Comparison of ENCODE assay signal across 8 cellular contexts in genomic region chr17:55420776-55421178, GRCh38. TPM values are rescaled to one million over a fixed set of nuclear protein-coding genes. Genes with fewer than 3 reads are reported as not detected.
DNase-seq lines count a peak whose midpoint lies in the region; ATAC-seq and TF ChIP-seq lines count a peak whose summit lies in the region.

No MANE protein-coding gene starts in this region.

- peak overlapping the region; percentile 50 for H3K27ac ChIP-seq in RWPE2 (ENCODE audit: poor library complexity, severe bottlenecking)
- no peak overlapping the region for H3K27ac ChIP-seq in ovary
- H3K27ac ChIP-seq in aorta (ENCODE audit: low read depth in 1 of 2, low read length in 2 of 2) = no peak overlapping the region

- no peaks in the 10 kb centered on the region for H3K9me3 Mint-ChIP-seq in activated naive CD4-positive, alpha-beta T cell treated with anti-CD3 and anti-CD28 coated beads, Interleukin-2, amount 10 ng/mL, durations not matched to agents 7 days and 5 days

- H3K4me3 Mint-ChIP-seq in activated naive CD4-positive, alpha-beta T cell treated with anti-CD3 and anti-CD28 coated beads, Interleukin-2, amount 10 ng/mL, durations not matched to agents 7 days and 5 days = peak overlapping the region; percentile 92

- peak overlapping the region; percentile 87 for H3K4me3 ChIP-seq in RWPE2 (ENCODE audit: severe bottlenecking)
- H3K4me3 ChIP-seq in ovary = peak overlapping the region; percentile 90
- peak overlapping the region; percentile 93 to 100 for H3K4me3 ChIP-seq in aorta (ENCODE audit: low read length in 2 of 2)

- H3K27me3 Mint-ChIP-seq in activated naive CD4-positive, alpha-beta T cell treated with anti-CD3 and anti-CD28 coated beads, Interleukin-2, amount 10 ng/mL, durations not matched to agents 7 days and 5 days = peaks cover 38% of the 10 kb centered on the region

- CTCF ChIA-PET in activated naive CD4-positive, alpha-beta T cell treated with anti-CD3 and anti-CD28 coated beads, Interleukin-2, amount 10 ng/mL, durations not matched to agents 7 days and 5 days (lab: Charles Lee) = interaction anchor here (1.5 kb wide), 1 partner anchor 92 kb away, joined by 3 read pairs; no protein-coding TSS in a partner anchor

- peaks cover 43% of the 10 kb centered on the region for H3K36me3 Mint-ChIP-seq in activated naive CD4-positive, alpha-beta T cell treated with anti-CD3 and anti-CD28 coated beads, Interleukin-2, amount 10 ng/mL, durations not matched to agents 7 days and 5 days

- DNase-seq in NCI-H146 (lab: John Stamatoyannopoulos, UW) (peak; percentile 22), NCI-H146 treated with DMSO at 0.1 percent for 48 hours (lab: John Stamatoyannopoulos, UW; ENCODE audit: unreplicated experiment) (no peak), RWPE2 (ENCODE audit: low spot score) (peak; percentile 69), head of caudate nucleus (peak in 41 of 42 donors; percentile 14 to 72 (median 49)), ovary (peak in 4 of 5 donors; percentile 13 to 53 (median 39)), aorta (peak; percentile 63 to 84), GF-D8 (lab: John Stamatoyannopoulos, UW) (no peak)
- DNase-seq in activated naive CD4-positive, alpha-beta T cell treated with anti-CD3 and anti-CD28 coated beads, Interleukin-2, amount 10 ng/mL, durations not matched to agents 7 days and 5 days = peak; percentile 65

- no peaks in the 10 kb centered on the region for H3K36me3 ChIP-seq in RWPE2 (ENCODE audit: low read depth)
- H3K36me3 ChIP-seq in ovary = no peaks in the 10 kb centered on the region
- no peaks in the 10 kb centered on the region for H3K36me3 ChIP-seq in aorta (ENCODE audit: control insufficient read depth in 1 of 2, insufficient read depth in 2 of 2, low read length in 1 of 2)

- H3K27ac Mint-ChIP-seq in activated naive CD4-positive, alpha-beta T cell treated with anti-CD3 and anti-CD28 coated beads, Interleukin-2, amount 10 ng/mL, durations not matched to agents 7 days and 5 days = peak overlapping the region; percentile 99

- intact Hi-C loops in head of caudate nucleus (cut with DNase I) (no loop called here), ovary (cut with DNase I) (loop anchor here in 1 of 4 donors (10.0 kb wide), 1 partner anchor 334 kb away; the partner anchor contains the start of gene PCTP), aorta (cut with DNase I) (loop anchor here (5.0 to 10.0 kb wide), 3 partner anchors 148 to 332 kb away; partner anchors contain the start of gene PCTP (in 1 of the 2))

- H3K4me1 ChIP-seq in RWPE2 (ENCODE audit: insufficient read depth, poor library complexity, severe bottlenecking) (peaks cover 9% of the 10 kb centered on the region), ovary (ENCODE audit: insufficient read depth) (no peaks in the 10 kb centered on the region), aorta (ENCODE audit: control insufficient read depth in 1 of 2, insufficient read depth in 2 of 2, low read length in 2 of 2) (peaks cover 0 to 6% of the 10 kb centered on the region in 2 donors)

- H3K27me3 ChIP-seq in RWPE2 (ENCODE audit: insufficient read depth, poor library complexity, severe bottlenecking) = no peaks in the 10 kb centered on the region
- H3K27me3 ChIP-seq in ovary = no peaks in the 10 kb centered on the region
- no peaks in the 10 kb centered on the region for H3K27me3 ChIP-seq in aorta (ENCODE audit: control insufficient read depth in 1 of 2, insufficient read depth in 2 of 2, low read length in 1 of 2)

- TF ChIP-seq CTCF in RWPE2 (IDR thresholded peaks at IDR 0.05; ENCODE audit: poor library complexity, severe bottlenecking) (no peak), ovary (IDR thresholded peaks at IDR 0.05) (no peak)

- no peak for TF ChIP-seq EP300 in ovary (IDR thresholded peaks at IDR 0.05)

- WGBS in ovary, 3 donors = 0 to 1% (median 1%) methylated on average over 18 to 21 of the region's 21 CpGs
- WGBS in aorta, 2 donors = 0 to 1% methylated on average over 21 of the region's 21 CpGs

- H3K4me1 Mint-ChIP-seq in activated naive CD4-positive, alpha-beta T cell treated with anti-CD3 and anti-CD28 coated beads, Interleukin-2, amount 10 ng/mL, durations not matched to agents 7 days and 5 days = peaks cover 55% of the 10 kb centered on the region

- ATAC-seq in RWPE2 (ENCODE audit: low read depth) (peak; percentile 30; the same call in 2 of the 3 replicates), aorta (ENCODE audit: low FRiP score) (peak; percentile 46)

- H3K9me3 ChIP-seq in RWPE2 (ENCODE audit: severe bottlenecking) (no peaks in the 10 kb centered on the region), ovary (no peaks in the 10 kb centered on the region), aorta (ENCODE audit: control insufficient read depth, low read length) (no peaks in the 10 kb centered on the region)

- TF ChIP-seq POLR2A in ovary (IDR thresholded peaks at IDR 0.05) = no peak

RNA-seq across cellular contexts. Expression of gene MMD, which starts 0.9 kb away (rescaled TPM):
- total RNA-seq in ovary (10 to 100 TPM in 1 of 7 donors, 1 to 10 TPM in 6; 5.3 to 11.0 (median 6.7) TPM), aorta (10 to 100 TPM in 1 of 2 donors, 1 to 10 TPM in 1; 9.4 to 13.9 TPM)
- polyA plus RNA-seq in ovary (10 to 100 TPM in 1 of 2 donors, 1 to 10 TPM in 1; 5.0 to 10.2 TPM), aorta (10 to 100 TPM in 1 of 2 donors, 1 to 10 TPM in 1; 3.3 to 12.8 TPM)

Comparison
In these comparisons a context has a peak if more than half of its experiments do, and no peak if none do; other contexts are left out.
1. DNase-seq: peak in NCI-H146 (single experiment), RWPE2 (single experiment), activated naive CD4-positive, alpha-beta T cell treated with anti-CD3 and anti-CD28 coated beads, Interleukin-2, amount 10 ng/mL, durations not matched to agents 7 days and 5 days (single experiment), head of caudate nucleus (41 of 42), ovary (4 of 5) and aorta (2 of 2); none in NCI-H146 treated with DMSO at 0.1 percent for 48 hours (single experiment) and GF-D8 (single experiment).
2. Peak in every context shown above with its lines, with median percentiles within 50 percentile points of each other: H3K4me3 ChIP-seq.